Comparison of ENCODE assay signal across 21 cellular contexts in genomic region chr19:6697291-6697690, GRCh38. TPM values are rescaled to one million over a fixed set of nuclear protein-coding genes. Genes with fewer than 3 reads are reported as not detected.
"Had no signal": no experiment of that assay in that cellular context is flagged by ENCODE, and none has a peak within 500 bp of the region (broad histone marks: within the 10 kb centered on the region; RNA-seq: fewer than 3 reads in every experiment).

No MANE protein-coding gene starts in this region.

- ATAC-seq: naive thymus-derived CD8-positive, alpha-beta T cell; SK-N-SH treated with all-trans-retinoic acid at 6 μM for 48 hours; WTC11 had no signal

- DNase-seq: activated CD4-positive, alpha-beta T cell treated with anti-CD3 and anti-CD28 coated beads, Interleukin-2, amount 10 ng/mL, durations not matched to agents 24 days and 14 days; activated effector memory CD4-positive, alpha-beta T cell treated with anti-CD3 and anti-CD28 coated beads, Interleukin-2, amount 50 U/mL, for 16 hours; activated T-cell treated with anti-CD3 and anti-CD28 coated beads, Interleukin-2, amount 50 U/mL, for 24 hours; central memory CD4-positive, alpha-beta T cell; colonic mucosa; left ventricle myocardium inferior; naive thymus-derived CD8-positive, alpha-beta T cell; stimulated activated CD4-positive, alpha-beta T cell treated with anti-CD3 and anti-CD28 coated beads, Interleukin-15, amount 100 ng/mL, for 24 hours; stimulated activated CD4-positive, alpha-beta T cell treated with anti-CD3 and anti-CD28 coated beads, Interleukin-4, amount 100 ng/mL, for 24 hours; stomach had no signal

- H3K27ac ChIP-seq: colonic mucosa, esophagus muscularis mucosa, hepatocyte, left ventricle myocardium inferior, stomach, thoracic aorta had no signal

- H3K4me2 ChIP-seq: hepatocyte had no signal

- H3K36me3 Mint-ChIP-seq: activated naive CD4-positive, alpha-beta T cell treated with anti-CD3 and anti-CD28 coated beads, Interleukin-2, amount 50 U/mL, for 72 hours; brain; memory B cell; naive thymus-derived CD8-positive, alpha-beta T cell had no signal

- H3K4me1 Mint-ChIP-seq: brain, WTC11 had no signal

- H3K4me3 ChIP-seq: colonic mucosa, esophagus muscularis mucosa, hepatocyte, left ventricle myocardium inferior, stomach, thoracic aorta had no signal

- H3K9me3 Mint-ChIP-seq: activated CD4-positive, alpha-beta T cell treated with anti-CD3 and anti-CD28 coated beads, Interleukin-2, amount 10 ng/mL, durations not matched to agents 24 days and 14 days; activated naive CD4-positive, alpha-beta T cell treated with anti-CD3 and anti-CD28 coated beads, Interleukin-2, amount 50 U/mL, for 72 hours; activated T-cell treated with anti-CD3 and anti-CD28 coated beads, Interleukin-2, amount 50 U/mL, for 24 hours; memory B cell; naive thymus-derived CD8-positive, alpha-beta T cell had no signal

- H2AFZ ChIP-seq: hepatocyte had no signal

- H3K27me3 Mint-ChIP-seq: activated CD4-positive, alpha-beta T cell treated with anti-CD3 and anti-CD28 coated beads, Interleukin-2, amount 10 ng/mL, durations not matched to agents 24 days and 14 days; activated T-cell treated with anti-CD3 and anti-CD28 coated beads, Interleukin-2, amount 50 U/mL, for 24 hours; brain had no signal

- H3K4me3 Mint-ChIP-seq: activated CD4-positive, alpha-beta T cell treated with anti-CD3 and anti-CD28 coated beads, Interleukin-2, amount 10 ng/mL, durations not matched to agents 24 days and 14 days; activated T-cell treated with anti-CD3 and anti-CD28 coated beads, Interleukin-2, amount 50 U/mL, for 24 hours; brain; memory B cell; naive thymus-derived CD8-positive, alpha-beta T cell; WTC11 had no signal

- H3K4me1 ChIP-seq: colonic mucosa, esophagus muscularis mucosa, left ventricle myocardium inferior, stomach had no signal

- H3K79me2 ChIP-seq: hepatocyte had no signal

- H3K36me3 ChIP-seq: colonic mucosa, thoracic aorta had no signal

- H3K27ac Mint-ChIP-seq: activated CD4-positive, alpha-beta T cell treated with anti-CD3 and anti-CD28 coated beads, Interleukin-2, amount 10 ng/mL, durations not matched to agents 24 days and 14 days; activated naive CD4-positive, alpha-beta T cell treated with anti-CD3 and anti-CD28 coated beads, Interleukin-2, amount 50 U/mL, for 72 hours; activated T-cell treated with anti-CD3 and anti-CD28 coated beads, Interleukin-2, amount 50 U/mL, for 24 hours; brain; memory B cell; naive thymus-derived CD8-positive, alpha-beta T cell; WTC11 had no signal

- H3K9me3 ChIP-seq: colonic mucosa, esophagus muscularis mucosa, left ventricle myocardium inferior, stomach, thoracic aorta had no signal

- H3K27me3 ChIP-seq: colonic mucosa, hepatocyte had no signal

RNA-seq across cellular contexts. Expression of gene C3, which starts 23.2 kb away (rescaled TPM):
- polyA plus RNA-seq: naive thymus-derived CD8-positive, alpha-beta T cell had no signal

RNA-seq across cellular contexts. Expression of gene TNFSF14, which starts 27.3 kb away (rescaled TPM):
- total RNA-seq: glomerular endothelial cell, kidney epithelial cell, skeletal muscle tissue had no signal
